In the genomic region with DNA sequence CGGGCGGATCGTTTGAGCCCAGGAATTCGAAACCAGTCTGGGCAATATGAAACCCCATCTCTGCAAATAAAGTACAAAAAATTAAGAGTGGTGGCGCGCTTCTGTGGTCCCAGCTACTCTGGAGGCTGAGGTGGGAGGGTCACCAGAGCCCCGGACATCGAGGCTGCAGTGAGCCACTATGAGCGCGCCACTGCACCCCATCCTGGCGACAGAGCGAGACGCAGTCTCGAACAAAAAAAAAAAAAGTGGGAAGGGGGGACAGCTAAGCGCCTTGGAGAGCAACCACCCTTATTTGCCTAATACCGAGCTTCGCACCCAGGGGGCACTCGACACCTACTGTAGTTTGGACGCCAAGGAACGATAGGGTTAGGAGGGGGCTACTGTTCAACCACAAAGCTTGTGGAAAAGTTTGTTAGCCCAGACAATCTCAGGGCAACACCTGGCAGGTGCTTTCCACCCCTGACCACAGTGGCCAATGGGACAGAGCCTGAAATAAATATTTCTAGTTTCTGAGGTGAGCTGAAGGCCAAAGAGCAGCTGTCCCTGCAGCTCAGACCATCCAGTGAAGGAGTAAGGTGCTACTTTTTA, we compare ENCODE assay signal across 1 cellular context.
TF ChIP-seq lines count a peak whose summit lies in the region.

No MANE protein-coding gene starts in this region.

TF ChIP-seq in HepG2, 621 proteins besides CTCF, POLR2A, EP300 and RAD21 (continues in another document):
- TF ChIP-seq ZNF75D (CRISPR knock-in tag; IDR thresholded peaks at IDR 0.05; ENCODE audit: borderline replicate concordance), result no peak
- TF ChIP-seq ZC3H4 (CRISPR knock-in tag; IDR thresholded peaks at IDR 0.05; ENCODE audit: borderline replicate concordance), result 0 out of 2 replicates have a peak, but pooled peaks have one; percentile 31
- TF ChIP-seq RBM22 (optimal IDR thresholded peaks at IDR 0.05; ENCODE audit: low read length), result peak; percentile 49
- 0 out of 2 replicates have a peak, but pooled peaks have one; percentile 25 for TF ChIP-seq ZNF607 (CRISPR knock-in tag; IDR thresholded peaks at IDR 0.05; ENCODE audit: borderline replicate concordance)
- TF ChIP-seq ZKSCAN5 (CRISPR knock-in tag; IDR thresholded peaks at IDR 0.05), result 0 out of 2 replicates have a peak, but pooled peaks have one; percentile 40
- no peak; the same call in 1 of the 2 replicates for TF ChIP-seq SALL2 (CRISPR knock-in tag; IDR thresholded peaks at IDR 0.05)
- TF ChIP-seq, protein P1, sequence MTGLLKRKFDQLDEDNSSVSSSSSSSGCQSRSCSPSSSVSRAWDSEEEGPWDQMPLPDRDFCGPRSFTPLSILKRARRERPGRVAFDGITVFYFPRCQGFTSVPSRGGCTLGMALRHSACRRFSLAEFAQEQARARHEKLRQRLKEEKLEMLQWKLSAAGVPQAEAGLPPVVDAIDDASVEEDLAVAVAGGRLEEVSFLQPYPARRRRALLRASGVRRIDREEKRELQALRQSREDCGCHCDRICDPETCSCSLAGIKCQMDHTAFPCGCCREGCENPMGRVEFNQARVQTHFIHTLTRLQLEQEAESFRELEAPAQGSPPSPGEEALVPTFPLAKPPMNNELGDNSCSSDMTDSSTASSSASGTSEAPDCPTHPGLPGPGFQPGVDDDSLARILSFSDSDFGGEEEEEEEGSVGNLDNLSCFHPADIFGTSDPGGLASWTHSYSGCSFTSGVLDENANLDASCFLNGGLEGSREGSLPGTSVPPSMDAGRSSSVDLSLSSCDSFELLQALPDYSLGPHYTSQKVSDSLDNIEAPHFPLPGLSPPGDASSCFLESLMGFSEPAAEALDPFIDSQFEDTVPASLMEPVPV (CRISPR knock-in tag; IDR thresholded peaks at IDR 0.05), result peak; percentile 68; the same call in 1 of the 2 replicates
- no peak for TF ChIP-seq FOXM1 (CRISPR knock-in tag; IDR thresholded peaks at IDR 0.05)
- 0 out of 2 replicates have a peak, but pooled peaks have one; percentile 26 for TF ChIP-seq ZNF329 (CRISPR knock-in tag; IDR thresholded peaks at IDR 0.05; ENCODE audit: low read depth)
- peak; percentile 45; the same call in 1 of the 2 replicates for TF ChIP-seq ZNF788 (CRISPR knock-in tag; IDR thresholded peaks at IDR 0.05; ENCODE audit: borderline replicate concordance)
- no peak for TF ChIP-seq POLR2AphosphoS2 (IDR thresholded peaks at IDR 0.05; ENCODE audit: low read depth, low read length)
- TF ChIP-seq DPF2 (CRISPR knock-in tag; IDR thresholded peaks at IDR 0.05; ENCODE audit: borderline replicate concordance, low read depth), result 0 out of 2 replicates have a peak, but pooled peaks have one; percentile 12
- TF ChIP-seq PAX8 (CRISPR knock-in tag; IDR thresholded peaks at IDR 0.05; ENCODE audit: borderline replicate concordance), result 0 out of 2 replicates have a peak, but pooled peaks have one; percentile 36
- peak; percentile 68; the same call in 1 of the 2 replicates for TF ChIP-seq ZNF354B (CRISPR knock-in tag; IDR thresholded peaks at IDR 0.05)
- TF ChIP-seq, protein P2, sequence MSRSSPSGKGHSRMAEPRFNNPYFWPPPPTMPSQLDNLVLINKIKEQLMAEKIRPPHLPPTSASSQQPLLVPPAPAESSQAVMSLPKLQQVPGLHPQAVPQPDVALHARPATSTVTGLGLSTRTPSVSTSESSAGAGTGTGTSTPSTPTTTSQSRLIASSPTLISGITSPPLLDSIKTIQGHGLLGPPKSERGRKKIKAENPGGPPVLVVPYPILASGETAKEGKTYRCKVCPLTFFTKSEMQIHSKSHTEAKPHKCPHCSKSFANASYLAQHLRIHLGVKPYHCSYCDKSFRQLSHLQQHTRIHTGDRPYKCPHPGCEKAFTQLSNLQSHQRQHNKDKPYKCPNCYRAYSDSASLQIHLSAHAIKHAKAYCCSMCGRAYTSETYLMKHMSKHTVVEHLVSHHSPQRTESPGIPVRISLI (CRISPR knock-in tag; IDR thresholded peaks at IDR 0.05; ENCODE audit: borderline replicate concordance), result peak; percentile 95
- TF ChIP-seq NPAS2 (CRISPR knock-in tag; IDR thresholded peaks at IDR 0.05; ENCODE audit: borderline replicate concordance), result 0 out of 2 replicates have a peak, but pooled peaks have one; percentile 71
- TF ChIP-seq GABPA (IDR thresholded peaks at IDR 0.05; ENCODE audit: low read depth, low read length), result 0 out of 2 replicates have a peak, but pooled peaks have one; percentile 15
- no peak for TF ChIP-seq GABPA (CRISPR knock-in tag; IDR thresholded peaks at IDR 0.05; ENCODE audit: low read depth)
- TF ChIP-seq YY1 (IDR thresholded peaks at IDR 0.05; ENCODE audit: insufficient read depth, insufficient replicate concordance, low read depth, low read length), result peak; percentile 25
- TF ChIP-seq HOXD1 (CRISPR knock-in tag; IDR thresholded peaks at IDR 0.05), result 0 out of 2 replicates have a peak, but pooled peaks have one; percentile 45
- peak; percentile 53 for TF ChIP-seq XRCC5 (optimal IDR thresholded peaks at IDR 0.05; ENCODE audit: low read length)
- peak; percentile 40 for TF ChIP-seq TBX2 (CRISPR knock-in tag; IDR thresholded peaks at IDR 0.05; ENCODE audit: borderline replicate concordance)
- TF ChIP-seq STAG1 (CRISPR knock-in tag; IDR thresholded peaks at IDR 0.05), result peak; percentile 81
- TF ChIP-seq ZNF629 (CRISPR knock-in tag; conservative IDR thresholded peaks at IDR 0.05), result 0 out of 2 replicates have a peak, but pooled peaks have one; percentile 5
- TF ChIP-seq ZNF768 (CRISPR knock-in tag; IDR thresholded peaks at IDR 0.05), result 0 out of 2 replicates have a peak, but pooled peaks have one; percentile 2
- peak; percentile 30; the same call in 1 of the 2 replicates for TF ChIP-seq KDM5A (IDR thresholded peaks at IDR 0.05; ENCODE audit: borderline replicate concordance, low read length)
- peak; percentile 55; the same call in 1 of the 2 replicates for TF ChIP-seq TOPORS (CRISPR knock-in tag; IDR thresholded peaks at IDR 0.05)
- no peak for TF ChIP-seq RNF2 (conservative IDR thresholded peaks at IDR 0.05; ENCODE audit: low read depth)
- TF ChIP-seq, protein P3, sequence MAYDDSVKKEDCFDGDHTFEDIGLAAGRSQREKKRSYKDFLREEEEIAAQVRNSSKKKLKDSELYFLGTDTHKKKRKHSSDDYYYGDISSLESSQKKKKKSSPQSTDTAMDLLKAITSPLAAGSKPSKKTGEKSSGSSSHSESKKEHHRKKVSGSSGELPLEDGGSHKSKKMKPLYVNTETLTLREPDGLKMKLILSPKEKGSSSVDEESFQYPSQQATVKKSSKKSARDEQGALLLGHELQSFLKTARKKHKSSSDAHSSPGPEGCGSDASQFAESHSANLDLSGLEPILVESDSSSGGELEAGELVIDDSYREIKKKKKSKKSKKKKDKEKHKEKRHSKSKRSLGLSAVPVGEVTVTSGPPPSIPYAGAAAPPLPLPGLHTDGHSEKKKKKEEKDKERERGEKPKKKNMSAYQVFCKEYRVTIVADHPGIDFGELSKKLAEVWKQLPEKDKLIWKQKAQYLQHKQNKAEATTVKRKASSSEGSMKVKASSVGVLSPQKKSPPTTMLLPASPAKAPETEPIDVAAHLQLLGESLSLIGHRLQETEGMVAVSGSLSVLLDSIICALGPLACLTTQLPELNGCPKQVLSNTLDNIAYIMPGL (CRISPR knock-in tag; IDR thresholded peaks at IDR 0.05; ENCODE audit: borderline replicate concordance in 1 of 2, low read depth in 1 of 2), result peak in 1 of 2 experiments; percentile 59; a peak in 2 of 4 replicates
- peak; percentile 26; the same call in 1 of the 2 replicates for TF ChIP-seq HOXA5 (CRISPR knock-in tag; IDR thresholded peaks at IDR 0.05)
- TF ChIP-seq, protein P4, sequence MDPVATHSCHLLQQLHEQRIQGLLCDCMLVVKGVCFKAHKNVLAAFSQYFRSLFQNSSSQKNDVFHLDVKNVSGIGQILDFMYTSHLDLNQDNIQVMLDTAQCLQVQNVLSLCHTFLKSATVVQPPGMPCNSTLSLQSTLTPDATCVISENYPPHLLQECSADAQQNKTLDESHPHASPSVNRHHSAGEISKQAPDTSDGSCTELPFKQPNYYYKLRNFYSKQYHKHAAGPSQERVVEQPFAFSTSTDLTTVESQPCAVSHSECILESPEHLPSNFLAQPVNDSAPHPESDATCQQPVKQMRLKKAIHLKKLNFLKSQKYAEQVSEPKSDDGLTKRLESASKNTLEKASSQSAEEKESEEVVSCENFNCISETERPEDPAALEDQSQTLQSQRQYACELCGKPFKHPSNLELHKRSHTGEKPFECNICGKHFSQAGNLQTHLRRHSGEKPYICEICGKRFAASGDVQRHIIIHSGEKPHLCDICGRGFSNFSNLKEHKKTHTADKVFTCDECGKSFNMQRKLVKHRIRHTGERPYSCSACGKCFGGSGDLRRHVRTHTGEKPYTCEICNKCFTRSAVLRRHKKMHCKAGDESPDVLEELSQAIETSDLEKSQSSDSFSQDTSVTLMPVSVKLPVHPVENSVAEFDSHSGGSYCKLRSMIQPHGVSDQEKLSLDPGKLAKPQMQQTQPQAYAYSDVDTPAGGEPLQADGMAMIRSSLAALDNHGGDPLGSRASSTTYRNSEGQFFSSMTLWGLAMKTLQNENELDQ (CRISPR knock-in tag; IDR thresholded peaks at IDR 0.05; ENCODE audit: borderline replicate concordance), result no peak
- TF ChIP-seq TARDBP (CRISPR knock-in tag; IDR thresholded peaks at IDR 0.05), result 0 out of 2 replicates have a peak, but pooled peaks have one; percentile 20
- TF ChIP-seq, protein P5, sequence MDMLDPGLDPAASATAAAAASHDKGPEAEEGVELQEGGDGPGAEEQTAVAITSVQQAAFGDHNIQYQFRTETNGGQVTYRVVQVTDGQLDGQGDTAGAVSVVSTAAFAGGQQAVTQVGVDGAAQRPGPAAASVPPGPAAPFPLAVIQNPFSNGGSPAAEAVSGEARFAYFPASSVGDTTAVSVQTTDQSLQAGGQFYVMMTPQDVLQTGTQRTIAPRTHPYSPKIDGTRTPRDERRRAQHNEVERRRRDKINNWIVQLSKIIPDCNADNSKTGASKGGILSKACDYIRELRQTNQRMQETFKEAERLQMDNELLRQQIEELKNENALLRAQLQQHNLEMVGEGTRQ (IDR thresholded peaks at IDR 0.05; ENCODE audit: low read depth, low read length), result no peak
- TF ChIP-seq, protein P5 (CRISPR knock-in tag; IDR thresholded peaks at IDR 0.05; ENCODE audit: borderline replicate concordance), result no peak
- TF ChIP-seq, protein P6, sequence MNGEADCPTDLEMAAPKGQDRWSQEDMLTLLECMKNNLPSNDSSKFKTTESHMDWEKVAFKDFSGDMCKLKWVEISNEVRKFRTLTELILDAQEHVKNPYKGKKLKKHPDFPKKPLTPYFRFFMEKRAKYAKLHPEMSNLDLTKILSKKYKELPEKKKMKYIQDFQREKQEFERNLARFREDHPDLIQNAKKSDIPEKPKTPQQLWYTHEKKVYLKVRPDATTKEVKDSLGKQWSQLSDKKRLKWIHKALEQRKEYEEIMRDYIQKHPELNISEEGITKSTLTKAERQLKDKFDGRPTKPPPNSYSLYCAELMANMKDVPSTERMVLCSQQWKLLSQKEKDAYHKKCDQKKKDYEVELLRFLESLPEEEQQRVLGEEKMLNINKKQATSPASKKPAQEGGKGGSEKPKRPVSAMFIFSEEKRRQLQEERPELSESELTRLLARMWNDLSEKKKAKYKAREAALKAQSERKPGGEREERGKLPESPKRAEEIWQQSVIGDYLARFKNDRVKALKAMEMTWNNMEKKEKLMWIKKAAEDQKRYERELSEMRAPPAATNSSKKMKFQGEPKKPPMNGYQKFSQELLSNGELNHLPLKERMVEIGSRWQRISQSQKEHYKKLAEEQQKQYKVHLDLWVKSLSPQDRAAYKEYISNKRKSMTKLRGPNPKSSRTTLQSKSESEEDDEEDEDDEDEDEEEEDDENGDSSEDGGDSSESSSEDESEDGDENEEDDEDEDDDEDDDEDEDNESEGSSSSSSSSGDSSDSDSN (CRISPR knock-in tag; IDR thresholded peaks at IDR 0.05), result peak; percentile 2; the same call in 1 of the 2 replicates
- TF ChIP-seq ZNF225 (CRISPR knock-in tag; IDR thresholded peaks at IDR 0.05), result no peak
- TF ChIP-seq, protein P7, sequence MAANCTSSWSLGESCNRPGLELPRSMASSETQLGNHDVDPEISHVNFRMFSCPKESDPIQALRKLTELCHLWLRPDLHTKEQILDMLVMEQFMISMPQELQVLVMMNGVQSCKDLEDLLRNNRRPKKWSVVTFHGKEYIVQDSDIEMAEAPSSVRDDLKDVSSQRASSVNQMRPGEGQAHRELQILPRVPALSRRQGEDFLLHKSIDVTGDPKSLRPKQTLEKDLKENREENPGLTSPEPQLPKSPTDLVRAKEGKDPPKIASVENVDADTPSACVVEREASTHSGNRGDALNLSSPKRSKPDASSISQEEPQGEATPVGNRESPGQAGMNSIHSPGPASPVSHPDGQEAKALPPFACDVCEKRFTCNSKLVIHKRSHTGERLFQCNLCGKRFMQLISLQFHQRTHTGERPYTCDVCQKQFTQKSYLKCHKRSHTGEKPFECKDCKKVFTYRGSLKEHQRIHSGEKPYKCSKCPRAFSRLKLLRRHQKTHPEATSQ (CRISPR knock-in tag; IDR thresholded peaks at IDR 0.05; ENCODE audit: borderline replicate concordance), result 0 out of 2 replicates have a peak, but pooled peaks have one; percentile 48
- TF ChIP-seq BHLHE40 (IDR thresholded peaks at IDR 0.05; ENCODE audit: low read length), result peak; percentile 25; the same call in 1 of the 2 replicates
- 0 out of 2 replicates have a peak, but pooled peaks have one; percentile 10 for TF ChIP-seq ZNF263 (CRISPR knock-in tag; IDR thresholded peaks at IDR 0.05)
- TF ChIP-seq ZNF572 (CRISPR knock-in tag; IDR thresholded peaks at IDR 0.05), result 0 out of 2 replicates have a peak, but pooled peaks have one; percentile 69
- TF ChIP-seq ZBTB7A (CRISPR knock-in tag; IDR thresholded peaks at IDR 0.05), result 0 out of 2 replicates have a peak, but pooled peaks have one; percentile 0
- TF ChIP-seq GLI4 (CRISPR knock-in tag; IDR thresholded peaks at IDR 0.05; ENCODE audit: borderline replicate concordance), result peak; percentile 42; the same call in 1 of the 2 replicates
- TF ChIP-seq ARNT2 (CRISPR knock-in tag; IDR thresholded peaks at IDR 0.05; ENCODE audit: low read depth), result 0 out of 2 replicates have a peak, but pooled peaks have one; percentile 1
- TF ChIP-seq ZMYM4 (CRISPR knock-in tag; IDR thresholded peaks at IDR 0.05), result 0 out of 2 replicates have a peak, but pooled peaks have one; percentile 1
- TF ChIP-seq U2AF1 (optimal IDR thresholded peaks at IDR 0.05; ENCODE audit: low read depth, low read length), result peak; percentile 10
